ENCODE assay signal across 19 cellular contexts in the genomic region with DNA sequence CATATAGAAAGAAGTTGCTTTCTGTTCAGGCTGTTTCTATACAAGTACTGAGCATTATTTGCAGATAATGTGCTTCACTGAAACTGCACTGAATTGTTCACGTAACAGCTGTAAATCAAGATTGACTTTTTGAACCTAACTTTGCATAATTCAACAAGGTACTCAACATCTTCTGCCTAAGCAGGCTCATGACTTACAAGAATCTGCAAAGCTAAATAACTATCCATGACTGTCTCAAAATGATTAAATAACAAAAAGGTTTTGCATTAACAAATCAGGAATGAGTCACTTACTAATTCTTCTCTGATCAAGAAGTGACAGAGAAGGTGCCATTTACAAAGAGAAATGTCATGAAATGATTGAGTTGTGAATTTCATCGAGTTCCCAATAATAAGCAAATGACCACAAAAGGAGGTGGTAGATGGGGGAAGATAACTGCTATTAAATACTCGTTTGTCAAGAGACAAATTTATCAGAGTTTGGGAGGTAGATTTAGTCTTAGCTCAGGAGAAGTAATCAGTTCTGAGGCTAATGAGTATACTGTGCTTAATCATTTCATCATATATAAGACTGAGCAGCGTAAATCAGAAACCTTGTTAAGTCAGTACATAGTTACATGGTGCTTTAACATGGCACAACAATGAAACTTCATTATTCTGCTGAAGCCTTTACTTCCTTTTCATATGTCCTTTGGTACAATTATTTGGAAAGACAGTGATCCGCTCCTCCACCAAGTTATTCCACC.
"Had no signal": no experiment of that assay in that cellular context is flagged by ENCODE, and none has a peak within 500 bp of the region (broad histone marks: within the 10 kb centered on the region; RNA-seq: fewer than 3 reads in every experiment).

No MANE protein-coding gene starts in this region.

- DNase-seq: effector CD4-positive, alpha-beta T cell; endodermal cell; erythroblast; foreskin melanocyte; heart left ventricle; hippocampal formation; kidney glomerular epithelial cell; mucosa of descending colon; natural killer cell; retina; right lobe of liver; stimulated activated CD4-positive, alpha-beta T cell treated with anti-CD3 and anti-CD28 coated beads, Interleukin-4, amount 100 ng/mL, for 1 hour; stimulated activated naive B cell treated with anti-CD40 and anti-IgM and Interleukin-4, amounts not matched to agents 10 μg/mL and 1 μg/mL and 100 μg/mL, for 72 hours; stimulated activated naive CD8-positive, alpha-beta T cell treated with anti-CD3 and anti-CD28 coated beads, Interleukin-15, amount 100 ng/mL, for 72 hours; testis had no signal

- H3K27ac Mint-ChIP-seq: endodermal cell; natural killer cell; stimulated activated naive B cell treated with anti-CD40 and anti-IgM and Interleukin-4, amounts not matched to agents 10 μg/mL and 1 μg/mL and 100 μg/mL, for 72 hours; stimulated activated naive CD8-positive, alpha-beta T cell treated with anti-CD3 and anti-CD28 coated beads, Interleukin-15, amount 100 ng/mL, for 72 hours had no signal

- H3K36me3 Mint-ChIP-seq: natural killer cell had no signal

- H3K27me3 Mint-ChIP-seq: stimulated activated naive B cell treated with anti-CD40 and anti-IgM and Interleukin-4, amounts not matched to agents 10 μg/mL and 1 μg/mL and 100 μg/mL, for 72 hours; stimulated activated naive CD8-positive, alpha-beta T cell treated with anti-CD3 and anti-CD28 coated beads, Interleukin-15, amount 100 ng/mL, for 72 hours had no signal

- H3K4me3 Mint-ChIP-seq: endodermal cell; natural killer cell; stimulated activated naive B cell treated with anti-CD40 and anti-IgM and Interleukin-4, amounts not matched to agents 10 μg/mL and 1 μg/mL and 100 μg/mL, for 72 hours; stimulated activated naive CD8-positive, alpha-beta T cell treated with anti-CD3 and anti-CD28 coated beads, Interleukin-15, amount 100 ng/mL, for 72 hours had no signal

- H3K27ac ChIP-seq: coronary artery, heart left ventricle, parathyroid adenoma, prostate gland, right lobe of liver, testis, tibial nerve had no signal

- H3K4me1 Mint-ChIP-seq: natural killer cell; stimulated activated naive B cell treated with anti-CD40 and anti-IgM and Interleukin-4, amounts not matched to agents 10 μg/mL and 1 μg/mL and 100 μg/mL, for 72 hours had no signal

- ATAC-seq: heart left ventricle; mucosa of descending colon; natural killer cell; right lobe of liver; stimulated activated naive B cell treated with anti-CD40 and anti-IgM and Interleukin-4, amounts not matched to agents 10 μg/mL and 1 μg/mL and 100 μg/mL, for 72 hours; stimulated activated naive CD8-positive, alpha-beta T cell treated with anti-CD3 and anti-CD28 coated beads, Interleukin-15, amount 100 ng/mL, for 72 hours had no signal
